Comparison of ENCODE assay signal across 1 cellular context in the genomic region with DNA sequence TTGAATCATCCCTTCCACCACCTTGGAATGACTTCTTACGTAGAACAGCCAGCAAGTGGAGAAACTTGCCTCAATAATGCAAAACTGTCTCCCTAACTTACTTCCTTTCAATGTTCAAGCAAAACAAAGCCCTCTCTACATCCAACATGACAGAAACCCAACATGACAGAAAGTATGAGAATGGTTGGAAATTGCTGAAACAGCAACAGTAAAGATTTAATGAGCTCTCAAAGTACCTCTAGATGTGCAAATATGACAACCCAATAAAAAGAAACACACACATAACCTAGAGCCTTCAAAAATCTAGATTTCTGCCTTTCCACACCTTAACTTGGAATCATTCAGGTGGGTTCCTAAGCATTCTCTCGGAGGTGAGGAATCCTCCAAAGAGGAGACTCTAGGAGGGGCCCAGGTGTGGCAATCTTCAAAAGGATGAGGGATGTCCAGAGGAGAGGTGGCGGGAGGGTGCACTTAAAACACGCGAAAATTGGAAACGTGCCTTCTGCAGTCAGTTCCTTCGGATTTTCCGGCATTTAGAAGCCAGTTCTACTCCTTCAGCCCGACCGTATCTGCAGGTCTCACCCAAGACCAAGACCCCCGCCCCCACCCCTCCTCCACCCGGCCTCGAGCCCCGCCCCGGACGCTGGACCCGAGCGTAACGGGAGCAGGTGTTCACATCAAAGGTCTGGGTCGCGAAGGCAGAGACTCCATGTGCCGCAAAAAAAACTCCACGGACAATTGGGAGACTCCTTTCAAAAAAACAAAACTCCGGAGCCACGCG.
TF ChIP-seq lines count a peak whose summit lies in the region.

No MANE protein-coding gene starts in this region.

TF ChIP-seq in GM12878, 131 proteins besides CTCF, POLR2A, EP300 and RAD21:
- no peak for TF ChIP-seq LARP7 (IDR thresholded peaks at IDR 0.05)
- TF ChIP-seq SMARCA5 (IDR thresholded peaks at IDR 0.05) = no peak
- TF ChIP-seq SPI1 (IDR thresholded peaks at IDR 0.05; ENCODE audit: borderline replicate concordance, insufficient read depth, low read depth, low read length) = no peak
- no peak for TF ChIP-seq CREM (IDR thresholded peaks at IDR 0.05; ENCODE audit: low read depth)
- TF ChIP-seq HCFC1 (IDR thresholded peaks at IDR 0.05; ENCODE audit: low read length) = no peak
- TF ChIP-seq IRF4 (IDR thresholded peaks at IDR 0.05; ENCODE audit: low read depth, low read length) = no peak
- TF ChIP-seq BHLHE40 (IDR thresholded peaks at IDR 0.05; ENCODE audit: borderline replicate concordance in 1 of 2, low read depth in 2 of 2, low read length in 1 of 2) = no peak
- no peak for TF ChIP-seq BRCA1 (IDR thresholded peaks at IDR 0.05; ENCODE audit: low read depth, low read length)
